ENCODE assay signal across 8 cellular contexts in genomic region chr9:69760278-69760610, GRCh38. TPM values are rescaled to one million over a fixed set of nuclear protein-coding genes. Genes with fewer than 3 reads are reported as not detected.
DNase-seq lines count a peak whose midpoint lies in the region; ATAC-seq, FAIRE-seq and TF ChIP-seq lines count a peak whose summit lies in the region.

No MANE protein-coding gene starts in this region.

- no peak overlapping the region for H4K91ac ChIP-seq in H1 (replicated peaks; ENCODE audit: insufficient read length, low read length)

- H3K4ac ChIP-seq in H1 (replicated peaks; ENCODE audit: insufficient read length, low read depth, low read length), result peak overlapping the region; percentile 85

- H3K4me3 Mint-ChIP-seq in activated CD4-positive, alpha-beta T cell treated with anti-CD3 and anti-CD28 coated beads, Interleukin-2, amount 10 ng/mL, durations not matched to agents 7 days and 5 days, result peak overlapping the region; percentile 84
- peak overlapping the region; percentile 96 to 99 (median 98) for H3K4me3 Mint-ChIP-seq in nephron

- H3K79me2 ChIP-seq in H1 (ENCODE audit: control insufficient read depth in 1 of 2, insufficient read depth in 2 of 2, low read length in 2 of 2), result peaks cover 23 to 43% of the 10 kb centered on the region in 2 experiments

- H2BK15ac ChIP-seq in H1 (ENCODE audit: low read length), result no peak overlapping the region

- TF ChIP-seq CTCF in H1 (IDR thresholded peaks at IDR 0.05; ENCODE audit: control extremely low read depth in 1 of 3, insufficient read depth in 1 of 3, low read depth in 1 of 3, low read length in 3 of 3) (no peak), nephron (IDR thresholded peaks at IDR 0.05; ENCODE audit: unreplicated experiment in 3 of 3) (no peak)

- no peak overlapping the region for H2AK5ac ChIP-seq in H1 (ENCODE audit: low read depth, low read length)

- H3K27me3 Mint-ChIP-seq in activated CD4-positive, alpha-beta T cell treated with anti-CD3 and anti-CD28 coated beads, Interleukin-2, amount 10 ng/mL, durations not matched to agents 7 days and 5 days, result no peaks in the 10 kb centered on the region
- H3K27me3 Mint-ChIP-seq in nephron (ENCODE audit: low read depth), result no peaks in the 10 kb centered on the region

- POLR2A ChIA-PET in activated CD4-positive, alpha-beta T cell treated with anti-CD3 and anti-CD28 coated beads, Interleukin-2, amount 10 ng/mL, durations not matched to agents 7 days and 5 days (lab: Charles Lee), result no interaction called here
- POLR2A ChIA-PET in H1 (lab: Charles Lee; ENCODE audit: partially characterized antibody), result interaction anchor here (0.8 to 1.4 kb wide), 8 partner anchors 10 to 88 kb away, joined by 3 to 5 read pairs (median 4); partner anchors contain the start of gene APBA1

- peak overlapping the region; percentile 46; the same call in 1 of the 2 replicates for H4K8ac ChIP-seq in H1 (ENCODE audit: extremely low read depth, insufficient read depth, low read length)

- no peak for FAIRE-seq in H1 (lab: Jason Lieb, UNC)

- WGBS in H1 (ENCODE audit: extremely low coverage in 1 of 2, insufficient coverage in 1 of 2, insufficient read length in 1 of 2, insufficient replicate concordance in 2 of 2, low coverage in 1 of 2, low lambda C conversion rate in 2 of 2, missing lambda C conversion rate in 1 of 2), 2 experiments, result 54% methylated on average over 7 of the region's 7 CpGs; no CpG with 5 or more reads in 1 of the 2 experiments

- H2AFZ ChIP-seq in H1 (ENCODE audit: low read length), result no peak overlapping the region

- peak overlapping the region; percentile 65 to 84 for H3K4me2 ChIP-seq in H1 (ENCODE audit: insufficient read depth in 1 of 2, low read depth in 2 of 2, low read length in 2 of 2)

- H3K27me3 ChIP-seq in H1 (replicated peaks in 1 of 4; ENCODE audit: control insufficient read depth in 3 of 4, extremely low read depth in 1 of 4, insufficient read depth in 3 of 4, low read length in 3 of 4), result no peaks in the 10 kb centered on the region

- H3K36me3 ChIP-seq in H1 (ENCODE audit: control insufficient read depth in 2 of 4, insufficient read depth in 4 of 4, low read length in 3 of 4), result peaks cover 0 to 23% (median under 1%) of the 10 kb centered on the region in 4 experiments; a peak in 1 of 8 replicates

- CTCF ChIA-PET in activated CD4-positive, alpha-beta T cell treated with anti-CD3 and anti-CD28 coated beads, Interleukin-2, amount 10 ng/mL, durations not matched to agents 7 days and 5 days (lab: Charles Lee), result interaction anchor here (0.7 to 1.0 kb wide), 2 partner anchors 8 to 88 kb away, joined by 3 to 4 read pairs; no protein-coding TSS in a partner anchor
- CTCF ChIA-PET in H1 (lab: Charles Lee; ENCODE audit: partially characterized antibody), result interaction anchor here (1.1 to 1.6 kb wide), 3 partner anchors 13 to 160 kb away, joined by 3 read pairs; no protein-coding TSS in a partner anchor

- peak overlapping the region; percentile 24; the same call in 1 of the 2 replicates for H3K18ac ChIP-seq in H1 (ENCODE audit: extremely low read depth, low read length)

- H3K23ac ChIP-seq in H1 (ENCODE audit: insufficient read length), result no peak overlapping the region

- H2BK12ac ChIP-seq in H1 (ENCODE audit: low read depth, low read length), result no peak overlapping the region

- peak overlapping the region; percentile 46; the same call in 1 of the 2 replicates for H3K27ac ChIP-seq in H1 (ENCODE audit: low read depth, low read length)

- H3K14ac ChIP-seq in H1 (ENCODE audit: insufficient read length), result no peak overlapping the region

- H4K5ac ChIP-seq in H1 (ENCODE audit: insufficient read length, low read depth, low read length), result peak overlapping the region; percentile 82

- H2BK20ac ChIP-seq in H1 (ENCODE audit: low read length), result no peak overlapping the region

- H3K4me3 ChIP-seq in H1 (ENCODE audit: extremely low read depth in 1 of 4, insufficient read depth in 2 of 4, low read depth in 3 of 4, low read length in 4 of 4), result peak overlapping the region; percentile 14 to 95 (median 64); a peak in 6 of 8 replicates

- no peak for TF ChIP-seq POLR2A in H1 (IDR thresholded peaks at IDR 0.05; ENCODE audit: control extremely low read depth in 1 of 2, low read depth in 2 of 2, low read length in 2 of 2)

- peaks cover 24% of the 10 kb centered on the region for H3K4me1 Mint-ChIP-seq in activated CD4-positive, alpha-beta T cell treated with anti-CD3 and anti-CD28 coated beads, Interleukin-2, amount 10 ng/mL, durations not matched to agents 7 days and 5 days
- H3K4me1 Mint-ChIP-seq in nephron, result peaks cover 27% of the 10 kb centered on the region

- H4K20me1 ChIP-seq in H1 (replicated peaks in 1 of 2; ENCODE audit: control insufficient read depth in 1 of 2, insufficient read depth in 2 of 2, low read length in 2 of 2), result peaks cover 0 to 6% of the 10 kb centered on the region in 2 experiments

- peak overlapping the region; percentile 68 for H2BK5ac ChIP-seq in H1 (ENCODE audit: low read depth, low read length)

- H3K36me3 Mint-ChIP-seq in activated CD4-positive, alpha-beta T cell treated with anti-CD3 and anti-CD28 coated beads, Interleukin-2, amount 10 ng/mL, durations not matched to agents 7 days and 5 days (ENCODE audit: low read depth), result peaks cover 29% of the 10 kb centered on the region
- no peaks in the 10 kb centered on the region for H3K36me3 Mint-ChIP-seq in nephron (ENCODE audit: low read depth)

- peak overlapping the region; percentile 90 for H2BK120ac ChIP-seq in H1 (replicated peaks; ENCODE audit: low read depth, low read length)

- DNase-seq in activated CD4-positive, alpha-beta T cell treated with anti-CD3 and anti-CD28 coated beads, Interleukin-2, amount 10 ng/mL, durations not matched to agents 7 days and 5 days, result no peak
- no peak for DNase-seq in activated CD4-positive, alpha-beta T cell treated with anti-CD3 and anti-CD28 coated beads for 48 hours
- DNase-seq in NCI-H69 (lab: John Stamatoyannopoulos, UW) (peak; percentile 81), H1 (ENCODE audit: low read depth in 1 of 2, low spot score in 2 of 2) (no peak), H4 (ENCODE audit: low spot score) (no peak), islet precursor cell (no peak)

- H3K9me3 Mint-ChIP-seq in activated CD4-positive, alpha-beta T cell treated with anti-CD3 and anti-CD28 coated beads, Interleukin-2, amount 10 ng/mL, durations not matched to agents 7 days and 5 days, result no peaks in the 10 kb centered on the region
- H3K9me3 Mint-ChIP-seq in nephron, result no peaks in the 10 kb centered on the region

- peaks cover 2% of the 10 kb centered on the region; the same call in 1 of the 2 replicates for H3K23me2 ChIP-seq in H1 (ENCODE audit: low read depth, low read length)

- TF ChIP-seq EP300 in H1 (IDR thresholded peaks at IDR 0.05; ENCODE audit: borderline replicate concordance in 1 of 2, low read depth in 2 of 2, low read length in 2 of 2), result no peak

- H3K4me1 ChIP-seq in H1 (replicated peaks in 1 of 4; ENCODE audit: control insufficient read depth in 3 of 4, insufficient read depth in 4 of 4, low read length in 3 of 4), result peaks cover 3 to 14% (median 6%) of the 10 kb centered on the region in 4 experiments; a peak in 6 of 7 replicates

- no peak for ATAC-seq in HG02678 (IDR thresholded peaks at IDR 0.05; ENCODE audit: unreplicated experiment)

- H3K27ac Mint-ChIP-seq in activated CD4-positive, alpha-beta T cell treated with anti-CD3 and anti-CD28 coated beads, Interleukin-2, amount 10 ng/mL, durations not matched to agents 7 days and 5 days, result peak overlapping the region; percentile 92
- peak overlapping the region; percentile 98 to 99 (median 99) for H3K27ac Mint-ChIP-seq in nephron

- peak overlapping the region; percentile 79 for H3K56ac ChIP-seq in H1 (replicated peaks; ENCODE audit: insufficient read length, low read depth, low read length)

- no peaks in the 10 kb centered on the region; the same call in 1 of the 2 replicates for H3K79me1 ChIP-seq in H1 (ENCODE audit: low read depth, low read length)

- no peaks in the 10 kb centered on the region for H3K9me3 ChIP-seq in H1 (ENCODE audit: insufficient read depth in 2 of 2, low read depth in 1 of 2, low read length in 1 of 2)

- no peak for TF ChIP-seq RAD21 in H1 (IDR thresholded peaks at IDR 0.05 in 1 of 2, conservative IDR thresholded peaks at IDR 0.05 in 1 of 2; ENCODE audit: low read depth in 2 of 2, low read length in 2 of 2)

- peak overlapping the region in 1 of 4 experiments; percentile 5; a peak in 1 of 7 replicates for H3K9ac ChIP-seq in H1 (replicated peaks in 1 of 4; ENCODE audit: extremely low read depth in 1 of 4, low read depth in 3 of 4, low read length in 3 of 4)

TF ChIP-seq in H1, 55 proteins besides CTCF, POLR2A, EP300 and RAD21 (continues in another document):
- TF ChIP-seq RBBP5 (IDR thresholded peaks at IDR 0.05; ENCODE audit: borderline replicate concordance, low read depth, low read length), result no peak
- no peak for TF ChIP-seq SP2 (IDR thresholded peaks at IDR 0.05; ENCODE audit: low read length)
- no peak for TF ChIP-seq SP1 (IDR thresholded peaks at IDR 0.05; ENCODE audit: low read depth, low read length)
- TF ChIP-seq RXRA (IDR thresholded peaks at IDR 0.05; ENCODE audit: insufficient read depth, low read depth, low read length), result no peak
- TF ChIP-seq RNF2 (IDR thresholded peaks at IDR 0.05; ENCODE audit: borderline replicate concordance, low read depth, low read length, missing control alignments, poor library complexity, severe bottlenecking), result no peak
- no peak for TF ChIP-seq CREB1 (IDR thresholded peaks at IDR 0.05)
- no peak for TF ChIP-seq SIX5 (IDR thresholded peaks at IDR 0.05; ENCODE audit: low read depth, low read length)
- no peak for TF ChIP-seq BRCA1 (IDR thresholded peaks at IDR 0.05; ENCODE audit: low read depth, low read length)

RNA-seq across cellular contexts. Expression of gene PTAR1, which starts 0.4 kb away (rescaled TPM):
- total RNA-seq in activated CD4-positive, alpha-beta T cell treated with anti-CD3 and anti-CD28 coated beads, Interleukin-2, amount 10 ng/mL, durations not matched to agents 7 days and 5 days, result 10 to 100 TPM; 55.6 to 62.3 TPM
- 75.9 and 84.9 TPM in 2 replicates for total RNA-seq in H1 (2021; fragmentation: NEBNext Ultra II Directional; extraction: Animal tissue kit (Norgen Biotek cat#: 25700))
- polyA plus RNA-seq in H1 (2011; rRNA removed), result 15.9 and 19.5 TPM in 2 replicates
- polyA plus RNA-seq in H1 (2011; cell fraction: cytosol; rRNA removed), result 24.9 TPM
- polyA plus RNA-seq in H1 (2011; cell fraction: nucleus; rRNA removed), result 33.6 TPM
- polyA plus RNA-seq in H1 (2012, experiment 1 of 2), result 23.2 to 52.4 TPM (median 34.0 TPM) in 4 replicates
- polyA plus RNA-seq in H1 (2012, experiment 2 of 2), result 4.8 TPM
- 37.9 TPM for polyA plus RNA-seq in H1 (2013, experiment 1 of 2)
- polyA plus RNA-seq in H1 (2013, experiment 2 of 2), result 33.7 TPM
- 142 and 180 TPM in 2 replicates for polyA minus RNA-seq in H1 (2011; rRNA and poly(A)+ RNA removed)
- 70.2 TPM for polyA minus RNA-seq in H1 (2011; cell fraction: cytosol; rRNA and poly(A)+ RNA removed)
- 174 TPM for polyA minus RNA-seq in H1 (2011; cell fraction: nucleus; rRNA and poly(A)+ RNA removed)
- total RNA-seq in H4 (2014; rRNA removed; shearing (Covaris generic)), result 24.4 and 36.0 TPM in 2 replicates
